ENCODE assay signal across 26 cellular contexts in the genomic region with DNA sequence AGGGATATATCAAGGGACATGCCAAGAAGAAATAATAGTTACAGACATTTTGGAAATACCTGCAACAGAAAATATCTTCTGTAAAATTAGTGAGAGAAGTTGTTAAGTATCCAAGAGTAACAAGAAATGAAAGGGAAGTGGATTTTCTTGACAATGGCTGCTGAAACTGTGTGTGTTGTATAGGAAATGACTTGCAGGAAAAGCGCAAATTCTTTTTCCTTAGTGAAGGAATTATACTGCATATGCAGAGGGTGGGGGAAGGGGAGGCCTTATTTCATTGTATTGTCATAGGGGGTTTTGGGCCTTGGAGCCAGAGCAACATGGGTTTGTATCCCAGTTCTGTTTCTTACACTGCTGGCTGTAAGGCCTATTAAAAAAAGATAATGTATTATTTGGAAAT.
DNase-seq lines count a peak whose midpoint lies in the region; ATAC-seq and TF ChIP-seq lines count a peak whose summit lies in the region.
"Had no signal": no experiment of that assay in that cellular context is flagged by ENCODE, and none has a peak within 500 bp of the region (broad histone marks: within the 10 kb centered on the region; RNA-seq: fewer than 3 reads in every experiment).

No MANE protein-coding gene starts in this region.

- no peak for TF ChIP-seq CTCF in heart left ventricle (IDR thresholded peaks at IDR 0.05)
- no peak for TF ChIP-seq CTCF in gastrocnemius medialis (IDR thresholded peaks at IDR 0.05 in 4 of 5, conservative IDR thresholded peaks at IDR 0.05 in 1 of 5)
- no peak for TF ChIP-seq CTCF in Calu3 (IDR thresholded peaks at IDR 0.05; ENCODE audit: unreplicated experiment)

- no TSS peak for BruUV-seq in Calu3 (replicated peaks; lab: Mats Ljungman, UMichigan)

- no peak overlapping the region for H3K4me3 Mint-ChIP-seq in Calu3 (ENCODE audit: low read depth, unreplicated experiment)
- H3K4me3 Mint-ChIP-seq: B cell; CD8-positive, alpha-beta T cell; HFFc6; IgD-negative memory B cell had no signal

- H3K36me3 ChIP-seq in heart left ventricle (no peaks in the 10 kb centered on the region), gastrocnemius medialis (no peaks in the 10 kb centered on the region)
- H3K36me3 ChIP-seq: HAP-1 had no signal

- WGBS in heart left ventricle, 4 donors, result 58 to 73% (median 62%) methylated on average over 1 of the region's 1 CpG

- H3K27ac ChIP-seq in heart left ventricle (peak overlapping the region in 11 of 12 donors; percentile 19 to 83 (median 64)), gastrocnemius medialis (peak overlapping the region in 3 of 4 donors; percentile 51 to 59 (median 59))
- H3K27ac ChIP-seq: 22Rv1, C4-2B, GM23248, KMS-11, PC-9 had no signal

- no peak for TF ChIP-seq POLR2A in heart left ventricle (IDR thresholded peaks at IDR 0.05)
- TF ChIP-seq POLR2A in gastrocnemius medialis (IDR thresholded peaks at IDR 0.05), result no peak

- H3K4me3 ChIP-seq in heart left ventricle, result no peak overlapping the region
- no peak overlapping the region for H3K4me3 ChIP-seq in gastrocnemius medialis
- H3K4me3 ChIP-seq: GM23248, HAP-1, PC-9 had no signal

- CTCF ChIA-PET in Calu3 (lab: Charles Lee), result no interaction called here

- H3K27ac Mint-ChIP-seq in Calu3 (ENCODE audit: unreplicated experiment), result no peak overlapping the region
- H3K27ac Mint-ChIP-seq: B cell; CD8-positive, alpha-beta T cell; HFFc6; IgD-negative memory B cell had no signal

- ATAC-seq in heart left ventricle (peak in 1 of 4 donors; percentile 92), Right ventricle myocardium inferior (no peak), gastrocnemius medialis (no peak), HG03469 (IDR thresholded peaks at IDR 0.05; ENCODE audit: unreplicated experiment) (no peak)
- ATAC-seq: CD8-positive, alpha-beta T cell had no signal

- H3K27me3 ChIP-seq in heart left ventricle (no peaks in the 10 kb centered on the region), gastrocnemius medialis (no peaks in the 10 kb centered on the region)

- no peaks in the 10 kb centered on the region for H3K4me1 Mint-ChIP-seq in Calu3 (ENCODE audit: low read depth, unreplicated experiment)
- H3K4me1 Mint-ChIP-seq: B cell, IgD-negative memory B cell had no signal

- in situ Hi-C loops in gastrocnemius medialis (cut with MboI; ENCODE audit: low sequenced_read_pairs in 4 of 4), result no loop called here

- intact Hi-C loops in heart left ventricle (cut with DNase I), result no loop called here
- intact Hi-C loops in Right ventricle myocardium inferior (cut with DNase I), result no loop called here
- intact Hi-C loops in gastrocnemius medialis (cut with DNase I; ENCODE audit: low total_unique reads), result no loop called here
- intact Hi-C loops in Calu3 (cut with micrococcal nuclease; ENCODE audit: unreplicated experiment), result no loop called here

- no peaks in the 10 kb centered on the region for H3K27me3 Mint-ChIP-seq in Calu3 (ENCODE audit: unreplicated experiment)

- H3K4me1 ChIP-seq in heart left ventricle (peaks cover 0 to 6% (median 0%) of the 10 kb centered on the region in 12 donors), gastrocnemius medialis (no peaks in the 10 kb centered on the region)
- H3K4me1 ChIP-seq: Caco-2 had no signal

- H3K9me3 ChIP-seq in heart left ventricle (peaks cover 0 to 5% (median 0%) of the 10 kb centered on the region in 12 donors), gastrocnemius medialis (no peaks in the 10 kb centered on the region)
- H3K9me3 ChIP-seq: Caco-2, HAP-1 had no signal

- H3K9me3 Mint-ChIP-seq in Calu3 (ENCODE audit: low read depth, unreplicated experiment), result no peaks in the 10 kb centered on the region
- H3K9me3 Mint-ChIP-seq: HFFc6 had no signal

- no peaks in the 10 kb centered on the region for H3K36me3 Mint-ChIP-seq in Calu3 (ENCODE audit: insufficient read depth, unreplicated experiment)

- peak in 1 of 5 donors; percentile 20 for DNase-seq in heart left ventricle
- DNase-seq in Right ventricle myocardium inferior (ENCODE audit: missing footprints), result no peak
- peak; percentile 92 for DNase-seq in dermis blood vessel endothelial cell
- DNase-seq in glomerular endothelial cell (ENCODE audit: extremely low read depth, low read depth, low spot score), result peak; percentile 80
- DNase-seq in gastrocnemius medialis, result no peak
- DNase-seq in NCI-H69 (lab: John Stamatoyannopoulos, UW), result no peak
- no peak for DNase-seq in Calu3
- DNase-seq: Caco-2; CD8-positive, alpha-beta T cell; DMS 273 treated with DMSO at 0.1 percent for 48 hours; DMS79; GM23248; HFFc6; MM.1S; NCI-H2029 treated with DMSO at 0.1 percent for 48 hours; NCI-H446 treated with DMSO at 0.1 percent for 48 hours; NCI-H526; PC-9; SHP77 had no signal

Comparison
In these comparisons a context has a peak if more than half of its experiments do, and no peak if none do; other contexts are left out.
1. DNase-seq: peak in dermis blood vessel endothelial cell (single experiment) and glomerular endothelial cell (single experiment); none in Right ventricle myocardium inferior (single experiment), gastrocnemius medialis (0 of 2), NCI-H69 (single experiment) and Calu3 (single experiment).